ENCODE assay signal across 8 cellular contexts in the genomic region with DNA sequence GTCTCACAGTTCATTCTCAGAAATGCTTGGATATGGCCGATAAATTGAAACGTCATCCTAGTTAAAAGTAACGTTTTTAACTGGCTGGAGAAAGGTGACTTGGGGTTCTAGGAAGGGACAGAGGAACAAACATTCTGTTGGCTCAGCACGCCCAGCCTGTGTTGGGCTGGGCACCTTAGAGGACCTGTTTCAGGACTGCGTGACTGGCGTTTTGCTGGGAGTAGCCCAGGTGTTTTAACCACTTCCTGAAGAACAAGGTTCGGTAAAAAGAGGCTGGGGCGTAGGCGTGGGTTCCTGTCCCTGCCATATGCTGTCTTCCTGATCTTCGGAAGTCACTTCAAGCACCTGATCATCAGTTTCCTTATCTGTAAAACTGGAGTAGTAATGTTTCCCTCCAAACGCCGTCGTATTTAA. TPM values are rescaled to one million over a fixed set of nuclear protein-coding genes. Genes with fewer than 3 reads are reported as not detected.
DNase-seq lines count a peak whose midpoint lies in the region; ATAC-seq and TF ChIP-seq lines count a peak whose summit lies in the region.

No MANE protein-coding gene starts in this region.

- H3K27me3 ChIP-seq in ACC112 (ENCODE audit: insufficient read depth, low read length) (no peaks in the 10 kb centered on the region), PC-9 (ENCODE audit: insufficient read depth, low read depth) (no peaks in the 10 kb centered on the region), lower lobe of right lung (ENCODE audit: low read depth) (no peaks in the 10 kb centered on the region)

- CTCF ChIA-PET in PC-9 (lab: Charles Lee) = interaction anchor here (0.5 kb wide), 1 partner anchor 838 kb away, joined by 5 read pairs; no protein-coding TSS in a partner anchor

- peaks cover 4 to 6% of the 10 kb centered on the region in 2 donors for H3K36me3 Mint-ChIP-seq in activated naive CD4-positive, alpha-beta T cell treated with anti-CD3 and anti-CD28 coated beads, Interleukin-2, amount 50 U/mL, for 72 hours

- no peaks in the 10 kb centered on the region for H3K9me2 ChIP-seq in PC-9 (ENCODE audit: insufficient read depth)

- intact Hi-C loops in PC-9 (cut with micrococcal nuclease; ENCODE audit: unreplicated experiment) (loop anchor here (1.0 to 5.0 kb wide), 3 partner anchors 10 to 268 kb away; partner anchors contain the start of gene MESD), lower lobe of right lung (cut with DNase I) (loop anchor here (10.0 kb wide), 1 partner anchor 95 kb away; no protein-coding TSS in a partner anchor)

- H2AFZ ChIP-seq in ACC112 (ENCODE audit: low read length, unreplicated experiment) (no peak overlapping the region), PC-9 (peak overlapping the region; percentile 93)

- H3K4me1 ChIP-seq in ACC112 (ENCODE audit: control insufficient read depth, insufficient read depth, low read length, unreplicated experiment) (peaks cover 24% of the 10 kb centered on the region), PC-9 (replicated peaks; ENCODE audit: insufficient read depth) (peaks cover 18% of the 10 kb centered on the region), lower lobe of right lung (peaks cover 35% of the 10 kb centered on the region)

- peak; percentile 28 for ATAC-seq in GM21360 (IDR thresholded peaks at IDR 0.05; ENCODE audit: unreplicated experiment)
- ATAC-seq in activated naive CD4-positive, alpha-beta T cell treated with anti-CD3 and anti-CD28 coated beads, Interleukin-2, amount 50 U/mL, for 72 hours = peak; percentile 23
- ATAC-seq in lower lobe of right lung = peak; percentile 13 to 27
- ATAC-seq in stimulated activated naive CD8-positive, alpha-beta T cell treated with anti-CD3 and anti-CD28 coated beads, Interleukin-15, Interleukin-2, amounts not matched to agents 100 U/mL and 50 U/mL, for 24 hours = no peak

- H3K27ac Mint-ChIP-seq in activated naive CD4-positive, alpha-beta T cell treated with anti-CD3 and anti-CD28 coated beads, Interleukin-2, amount 50 U/mL, for 72 hours = peak overlapping the region; percentile 92 to 98

- POLR2A ChIA-PET in PC-9 (lab: Charles Lee; ENCODE audit: unreplicated experiment) = interaction anchor here (0.6 kb wide), 1 partner anchor 612 kb away, joined by 5 read pairs; no protein-coding TSS in a partner anchor

- H3K79me2 ChIP-seq in ACC112 (ENCODE audit: control insufficient read depth, insufficient read depth, low read length, unreplicated experiment) (peaks cover 41% of the 10 kb centered on the region), PC-9 (ENCODE audit: low read depth) (peaks cover 31% of the 10 kb centered on the region)

- peaks cover 10% of the 10 kb centered on the region for H3K36me3 ChIP-seq in ACC112 (ENCODE audit: insufficient read depth, low read length)
- H3K36me3 ChIP-seq in PC-9 (ENCODE audit: low read depth) = no peaks in the 10 kb centered on the region
- H3K36me3 ChIP-seq in lower lobe of right lung = peaks cover 19% of the 10 kb centered on the region

- H3K4me3 ChIP-seq in ACC112 (ENCODE audit: low read depth, low read length) = peak overlapping the region; percentile 93
- peak overlapping the region; percentile 76 for H3K4me3 ChIP-seq in PC-9
- H3K4me3 ChIP-seq in lower lobe of right lung = peak overlapping the region; percentile 93

- H3F3A ChIP-seq in PC-9 (ENCODE audit: insufficient read depth, low read depth) = peaks cover 24% of the 10 kb centered on the region

- no peaks in the 10 kb centered on the region; the same call in 1 of the 2 replicates for H4K20me1 ChIP-seq in PC-9 (ENCODE audit: insufficient read depth)

- BruUV-seq in PC-9 (replicated peaks; lab: Mats Ljungman, UMichigan) = no TSS peak

- DNase-seq in PC-9 (peak; percentile 54 to 77), lower lobe of right lung (peak; percentile 57), NCI-H69 (lab: John Stamatoyannopoulos, UW) (no peak), NCI-H128 (lab: John Stamatoyannopoulos, UW; ENCODE audit: unreplicated experiment) (no peak)
- DNase-seq in activated naive CD4-positive, alpha-beta T cell treated with anti-CD3 and anti-CD28 coated beads, Interleukin-2, amount 50 U/mL, for 72 hours (ENCODE audit: low spot score in 2 of 2) = peak; percentile 38 to 71
- DNase-seq in stimulated activated naive CD8-positive, alpha-beta T cell treated with anti-CD3 and anti-CD28 coated beads, Interleukin-15, Interleukin-2, amounts not matched to agents 100 U/mL and 50 U/mL, for 24 hours = peak; percentile 71

- H3K9me3 Mint-ChIP-seq in activated naive CD4-positive, alpha-beta T cell treated with anti-CD3 and anti-CD28 coated beads, Interleukin-2, amount 50 U/mL, for 72 hours = peaks cover 0 to 6% of the 10 kb centered on the region in 2 donors

- H3K9me3 ChIP-seq in PC-9 (ENCODE audit: insufficient read depth, low read depth) (no peaks in the 10 kb centered on the region), lower lobe of right lung (no peaks in the 10 kb centered on the region)

- TF ChIP-seq CTCF in PC-9 (conservative IDR thresholded peaks at IDR 0.05) (no peak), lower lobe of right lung (IDR thresholded peaks at IDR 0.05) (no peak)

- no peak overlapping the region for H3K27ac ChIP-seq in ACC112 (ENCODE audit: low read depth, low read length)
- peak overlapping the region; percentile 83 for H3K27ac ChIP-seq in PC-9
- H3K27ac ChIP-seq in lower lobe of right lung = peak overlapping the region; percentile 99

- H3K4me2 ChIP-seq in PC-9 = peak overlapping the region; percentile 93

RNA-seq across cellular contexts. Expression of gene TLNRD1, which starts 1.1 kb away (rescaled TPM):
- total RNA-seq in PC-9 (2021) (14.9 and 18.2 TPM in 2 replicates), lower lobe of right lung (24.7 TPM)
- 10 to 100 TPM in 1 of 2 donors, 1 to 10 TPM in 1; 9.4 to 15.7 TPM for total RNA-seq in activated naive CD4-positive, alpha-beta T cell treated with anti-CD3 and anti-CD28 coated beads, Interleukin-2, amount 50 U/mL, for 72 hours

RNA-seq across cellular contexts. Expression of gene MESD, which starts 10.0 kb away (rescaled TPM):
- total RNA-seq in PC-9 (2021) = 21.9 and 22.8 TPM in 2 replicates
- total RNA-seq in activated naive CD4-positive, alpha-beta T cell treated with anti-CD3 and anti-CD28 coated beads, Interleukin-2, amount 50 U/mL, for 72 hours = 10 to 100 TPM; 15.8 to 21.8 TPM
- total RNA-seq in lower lobe of right lung = 24.2 TPM

Comparison
In these comparisons a context has a peak if more than half of its experiments do, and no peak if none do; other contexts are left out.
1. DNase-seq: peak in PC-9 (2 of 2), activated naive CD4-positive, alpha-beta T cell treated with anti-CD3 and anti-CD28 coated beads, Interleukin-2, amount 50 U/mL, for 72 hours (2 of 2), lower lobe of right lung (single experiment) and stimulated activated naive CD8-positive, alpha-beta T cell treated with anti-CD3 and anti-CD28 coated beads, Interleukin-15, Interleukin-2, amounts not matched to agents 100 U/mL and 50 U/mL, for 24 hours (single experiment); none in NCI-H69 (single experiment) and NCI-H128 (single experiment).
2. Peak in every context shown above with its lines, with median percentiles within 50 percentile points of each other: H3K4me3 ChIP-seq.